28 cellular contexts compared by ENCODE assay signal in genomic region chr18:32358075-32358474, GRCh38.
A peak's percentile ranks its signal among the peaks of the same experiment; 100 is the strongest.
DNase-seq lines count a peak whose midpoint lies in the region; ATAC-seq, FAIRE-seq and TF ChIP-seq lines count a peak whose summit lies in the region.
"Had no signal": no experiment of that assay in that cellular context is flagged by ENCODE, and none has a peak within 500 bp of the region (broad histone marks: within the 10 kb centered on the region; RNA-seq: fewer than 3 reads in every experiment).

No MANE protein-coding gene starts in this region.

- H3K23me2 ChIP-seq in H1 (ENCODE audit: low read depth, low read length), result no peaks in the 10 kb centered on the region

- no peaks in the 10 kb centered on the region for H3K9me3 ChIP-seq in H1 (ENCODE audit: insufficient read depth in 2 of 2, low read depth in 1 of 2, low read length in 1 of 2)
- H3K9me3 ChIP-seq: esophagus squamous epithelium, gastrocnemius medialis, psoas muscle, testis had no signal

- DNase-seq in ACHN, result peak; percentile 5
- DNase-seq in GM12865 (ENCODE audit: low read depth), result peak; percentile 13
- peak; percentile 43 for DNase-seq in NCI-H69 (lab: John Stamatoyannopoulos, UW)
- no peak for DNase-seq in H1 (ENCODE audit: low read depth in 1 of 2, low spot score in 2 of 2)
- no peak for DNase-seq in GF-D8 (lab: John Stamatoyannopoulos, UW)
- no peak for DNase-seq in activated CD4-positive, alpha-beta memory T cell treated with anti-CD3 and anti-CD28 coated beads, Interleukin-2, amount 10 ng/mL, durations not matched to agents 7 days and 5 days
- DNase-seq in SW 1271 (lab: John Stamatoyannopoulos, UW), result no peak
- DNase-seq: activated CD4-positive, alpha-beta T cell treated with anti-CD3 and anti-CD28 coated beads, Interleukin-2, amount 10 ng/mL, durations not matched to agents 24 days and 14 days; CD4-positive, CD25-positive, alpha-beta regulatory T cell; effector memory CD8-positive, alpha-beta T cell; esophagus squamous epithelium; gastrocnemius medialis; hypothalamus; islet precursor cell; Kasumi-1; NCI-H1048; NCI-H187; NCI-H526 treated with DMSO at 0.1 percent for 48 hours; psoas muscle; stimulated activated CD4-positive, alpha-beta T cell treated with anti-CD3 and anti-CD28 coated beads, Interleukin-2, amount 100 ng/mL, for 48 hours; stimulated activated naive B cell treated with anti-CD40 and anti-IgM and Interleukin-4, amounts not matched to agents 10 μg/mL and 1 μg/mL and 100 μg/mL, for 72 hours; T-helper 1 cell had no signal

- POLR2A ChIA-PET in H1 (lab: Charles Lee; ENCODE audit: partially characterized antibody), result interaction anchor here (0.7 to 1.3 kb wide), 2 partner anchors 9 to 113 kb away, joined by 3 to 5 read pairs; partner anchors contain the start of gene GAREM1
- POLR2A ChIA-PET in activated CD4-positive, alpha-beta memory T cell treated with anti-CD3 and anti-CD28 coated beads, Interleukin-2, amount 10 ng/mL, durations not matched to agents 7 days and 5 days (lab: Charles Lee), result no interaction called here

- peaks cover 0 to 5% (median 0%) of the 10 kb centered on the region in 4 experiments; a peak in 1 of 7 replicates for H3K4me1 ChIP-seq in H1 (replicated peaks in 1 of 4; ENCODE audit: control insufficient read depth in 3 of 4, insufficient read depth in 4 of 4, low read length in 3 of 4)
- H3K4me1 ChIP-seq: gastrocnemius medialis, psoas muscle, testis had no signal

- H3K4me3 ChIP-seq in GM12865 (ENCODE audit: low read depth, low read length) (no peak overlapping the region), H1 (ENCODE audit: extremely low read depth in 1 of 4, insufficient read depth in 2 of 4, low read depth in 3 of 4, low read length in 4 of 4) (no peak overlapping the region)
- H3K4me3 ChIP-seq: esophagus squamous epithelium, gastrocnemius medialis, lung, psoas muscle, testis had no signal

- H3K36me3 Mint-ChIP-seq in activated CD4-positive, alpha-beta memory T cell treated with anti-CD3 and anti-CD28 coated beads, Interleukin-2, amount 10 ng/mL, durations not matched to agents 7 days and 5 days (ENCODE audit: low read depth), result no peaks in the 10 kb centered on the region
- H3K36me3 Mint-ChIP-seq: activated naive CD4-positive, alpha-beta T cell treated with anti-CD3 and anti-CD28 coated beads, Interleukin-2, amount 50 U/mL, for 72 hours; CD4-positive, CD25-positive, alpha-beta regulatory T cell; stimulated activated naive B cell treated with anti-CD40 and anti-IgM and Interleukin-4, amounts not matched to agents 10 μg/mL and 1 μg/mL and 100 μg/mL, for 72 hours had no signal

- no peak for TF ChIP-seq POLR2A in H1 (IDR thresholded peaks at IDR 0.05; ENCODE audit: control extremely low read depth in 1 of 2, low read depth in 2 of 2, low read length in 2 of 2)

- no peak for ATAC-seq in GM21737 (IDR thresholded peaks at IDR 0.05; ENCODE audit: unreplicated experiment)
- ATAC-seq: activated naive CD4-positive, alpha-beta T cell treated with anti-CD3 and anti-CD28 coated beads, Interleukin-2, amount 50 U/mL, for 72 hours; effector memory CD8-positive, alpha-beta T cell; gastrocnemius medialis; psoas muscle had no signal

- peak; percentile 1 to 36; a peak in 1 of 4 replicates for TF ChIP-seq RAD21 in H1 (IDR thresholded peaks at IDR 0.05 in 1 of 2, conservative IDR thresholded peaks at IDR 0.05 in 1 of 2; ENCODE audit: low read depth in 2 of 2, low read length in 2 of 2)

- no peak overlapping the region for H2BK20ac ChIP-seq in H1 (ENCODE audit: low read length)

- H4K20me1 ChIP-seq in H1 (replicated peaks in 1 of 2; ENCODE audit: control insufficient read depth in 1 of 2, insufficient read depth in 2 of 2, low read length in 2 of 2), result no peaks in the 10 kb centered on the region

- 90% methylated on average over 8 of the region's 8 CpGs; no CpG with 5 or more reads in 1 of the 2 experiments for WGBS in H1 (ENCODE audit: extremely low coverage in 1 of 2, insufficient coverage in 1 of 2, insufficient read length in 1 of 2, insufficient replicate concordance in 2 of 2, low coverage in 1 of 2, low lambda C conversion rate in 2 of 2, missing lambda C conversion rate in 1 of 2), 2 experiments

- H3K4me3 Mint-ChIP-seq in activated CD4-positive, alpha-beta memory T cell treated with anti-CD3 and anti-CD28 coated beads, Interleukin-2, amount 10 ng/mL, durations not matched to agents 7 days and 5 days, result no peak overlapping the region
- H3K4me3 Mint-ChIP-seq: activated CD4-positive, alpha-beta T cell treated with anti-CD3 and anti-CD28 coated beads, Interleukin-2, amount 10 ng/mL, durations not matched to agents 24 days and 14 days; CD4-positive, CD25-positive, alpha-beta regulatory T cell; effector memory CD8-positive, alpha-beta T cell; stimulated activated naive B cell treated with anti-CD40 and anti-IgM and Interleukin-4, amounts not matched to agents 10 μg/mL and 1 μg/mL and 100 μg/mL, for 72 hours had no signal

- H3K4me2 ChIP-seq in H1 (ENCODE audit: insufficient read depth in 1 of 2, low read depth in 2 of 2, low read length in 2 of 2), result no peak overlapping the region

- no peak overlapping the region for H3K23ac ChIP-seq in H1 (ENCODE audit: insufficient read length)

- peaks cover 6% of the 10 kb centered on the region for H3K27me3 Mint-ChIP-seq in activated CD4-positive, alpha-beta memory T cell treated with anti-CD3 and anti-CD28 coated beads, Interleukin-2, amount 10 ng/mL, durations not matched to agents 7 days and 5 days
- H3K27me3 Mint-ChIP-seq: CD4-positive, CD25-positive, alpha-beta regulatory T cell had no signal

- no peak overlapping the region for H2BK15ac ChIP-seq in H1 (ENCODE audit: low read length)

- CTCF ChIA-PET in H1 (lab: Charles Lee; ENCODE audit: partially characterized antibody), result interaction anchor here (0.7 to 2.4 kb wide), 23 partner anchors 10 to 200 kb away, joined by 3 to 9 read pairs (median 4); no protein-coding TSS in a partner anchor
- CTCF ChIA-PET in activated CD4-positive, alpha-beta memory T cell treated with anti-CD3 and anti-CD28 coated beads, Interleukin-2, amount 10 ng/mL, durations not matched to agents 7 days and 5 days (lab: Charles Lee), result interaction anchor here (0.7 to 1.2 kb wide), 2 partner anchors 86 to 190 kb away, joined by 3 to 5 read pairs; no protein-coding TSS in a partner anchor

- no peak overlapping the region for H3K56ac ChIP-seq in H1 (replicated peaks; ENCODE audit: insufficient read length, low read depth, low read length)

- no peaks in the 10 kb centered on the region for H3K36me3 ChIP-seq in H1 (ENCODE audit: control insufficient read depth in 2 of 4, insufficient read depth in 4 of 4, low read length in 3 of 4)
- H3K36me3 ChIP-seq: esophagus squamous epithelium, gastrocnemius medialis had no signal

- no peak overlapping the region for H4K5ac ChIP-seq in H1 (ENCODE audit: insufficient read length, low read depth, low read length)

- no peak for TF ChIP-seq CTCF in GM12865 (IDR thresholded peaks at IDR 0.05; ENCODE audit: insufficient read depth, low read depth, low read length, missing control alignments)
- TF ChIP-seq CTCF in H1 (IDR thresholded peaks at IDR 0.05; ENCODE audit: control extremely low read depth in 1 of 3, insufficient read depth in 1 of 3, low read depth in 1 of 3, low read length in 3 of 3), result peak; percentile 16 to 42 (median 31); a peak in 3 of 4 replicates

- no peak overlapping the region for H2AK5ac ChIP-seq in H1 (ENCODE audit: low read depth, low read length)

- no peak overlapping the region for H4K91ac ChIP-seq in H1 (replicated peaks; ENCODE audit: insufficient read length, low read length)

- H3K4me1 Mint-ChIP-seq in activated CD4-positive, alpha-beta memory T cell treated with anti-CD3 and anti-CD28 coated beads, Interleukin-2, amount 10 ng/mL, durations not matched to agents 7 days and 5 days, result peaks cover 3% of the 10 kb centered on the region
- H3K4me1 Mint-ChIP-seq: activated CD4-positive, alpha-beta T cell treated with anti-CD3 and anti-CD28 coated beads, Interleukin-2, amount 10 ng/mL, durations not matched to agents 24 days and 14 days; CD4-positive, CD25-positive, alpha-beta regulatory T cell; stimulated activated naive B cell treated with anti-CD40 and anti-IgM and Interleukin-4, amounts not matched to agents 10 μg/mL and 1 μg/mL and 100 μg/mL, for 72 hours had no signal

- H3K79me1 ChIP-seq in H1 (ENCODE audit: low read depth, low read length), result no peaks in the 10 kb centered on the region

- no peak overlapping the region for H3K27ac Mint-ChIP-seq in activated CD4-positive, alpha-beta memory T cell treated with anti-CD3 and anti-CD28 coated beads, Interleukin-2, amount 10 ng/mL, durations not matched to agents 7 days and 5 days
- H3K27ac Mint-ChIP-seq: activated CD4-positive, alpha-beta T cell treated with anti-CD3 and anti-CD28 coated beads, Interleukin-2, amount 10 ng/mL, durations not matched to agents 24 days and 14 days; activated naive CD4-positive, alpha-beta T cell treated with anti-CD3 and anti-CD28 coated beads, Interleukin-2, amount 50 U/mL, for 72 hours; CD4-positive, CD25-positive, alpha-beta regulatory T cell; effector memory CD8-positive, alpha-beta T cell; stimulated activated naive B cell treated with anti-CD40 and anti-IgM and Interleukin-4, amounts not matched to agents 10 μg/mL and 1 μg/mL and 100 μg/mL, for 72 hours had no signal

- no peak overlapping the region for H3K18ac ChIP-seq in H1 (ENCODE audit: extremely low read depth, low read length)

- no peak overlapping the region; the same call in 1 of the 2 replicates for H2BK5ac ChIP-seq in H1 (ENCODE audit: low read depth, low read length)

- no peak overlapping the region for H3K9ac ChIP-seq in H1 (replicated peaks in 1 of 4; ENCODE audit: extremely low read depth in 1 of 4, low read depth in 3 of 4, low read length in 3 of 4)

- H3K9me3 Mint-ChIP-seq in activated CD4-positive, alpha-beta memory T cell treated with anti-CD3 and anti-CD28 coated beads, Interleukin-2, amount 10 ng/mL, durations not matched to agents 7 days and 5 days, result no peaks in the 10 kb centered on the region
- H3K9me3 Mint-ChIP-seq: activated CD4-positive, alpha-beta T cell treated with anti-CD3 and anti-CD28 coated beads, Interleukin-2, amount 10 ng/mL, durations not matched to agents 24 days and 14 days; activated naive CD4-positive, alpha-beta T cell treated with anti-CD3 and anti-CD28 coated beads, Interleukin-2, amount 50 U/mL, for 72 hours; CD4-positive, CD25-positive, alpha-beta regulatory T cell; effector memory CD8-positive, alpha-beta T cell; stimulated activated naive B cell treated with anti-CD40 and anti-IgM and Interleukin-4, amounts not matched to agents 10 μg/mL and 1 μg/mL and 100 μg/mL, for 72 hours had no signal

- FAIRE-seq in H1 (lab: Jason Lieb, UNC), result no peak
- FAIRE-seq: astrocyte, colon had no signal

- TF ChIP-seq EP300 in H1 (IDR thresholded peaks at IDR 0.05; ENCODE audit: borderline replicate concordance in 1 of 2, low read depth in 2 of 2, low read length in 2 of 2), result no peak

- H3K27ac ChIP-seq in H1 (ENCODE audit: low read depth, low read length), result no peak overlapping the region
- H3K27ac ChIP-seq: esophagus squamous epithelium, gastrocnemius medialis, psoas muscle had no signal

- no peak overlapping the region for H2BK120ac ChIP-seq in H1 (replicated peaks; ENCODE audit: low read depth, low read length)

- H3K4ac ChIP-seq in H1 (replicated peaks; ENCODE audit: insufficient read length, low read depth, low read length), result no peak overlapping the region

- no peak overlapping the region; the same call in 1 of the 2 replicates for H2BK12ac ChIP-seq in H1 (ENCODE audit: low read depth, low read length)

- no peak overlapping the region for H4K8ac ChIP-seq in H1 (ENCODE audit: extremely low read depth, insufficient read depth, low read length)

- no peak overlapping the region for H3K14ac ChIP-seq in H1 (ENCODE audit: insufficient read length)

- H3K79me2 ChIP-seq in H1 (ENCODE audit: control insufficient read depth in 1 of 2, insufficient read depth in 2 of 2, low read length in 2 of 2), result no peaks in the 10 kb centered on the region

- H3K27me3 ChIP-seq in H1 (replicated peaks in 1 of 4; ENCODE audit: control insufficient read depth in 3 of 4, extremely low read depth in 1 of 4, insufficient read depth in 3 of 4, low read length in 3 of 4), result no peaks in the 10 kb centered on the region
- H3K27me3 ChIP-seq: esophagus squamous epithelium, gastrocnemius medialis, testis had no signal

- in situ Hi-C loops in ACHN (cut with HindIII; ENCODE audit: low pct_ligation_motif_present, low pct_unique_long_range_greater_than_20kb, low sequenced_read_pairs), result no loop called here

- H2AFZ ChIP-seq in H1 (ENCODE audit: low read length), result no peak overlapping the region

Comparison
In these comparisons a context has a peak if more than half of its experiments do, and no peak if none do; other contexts are left out.
1. DNase-seq: peak in ACHN (single experiment), GM12865 (single experiment) and NCI-H69 (single experiment); none in H1 (0 of 2), GF-D8 (single experiment), activated CD4-positive, alpha-beta memory T cell treated with anti-CD3 and anti-CD28 coated beads, Interleukin-2, amount 10 ng/mL, durations not matched to agents 7 days and 5 days (single experiment) and SW 1271 (0 of 2).